Comparison of ENCODE assay signal across 10 cellular contexts in genomic region chr2:36371963-36372391, GRCh38. TPM values are rescaled to one million over a fixed set of nuclear protein-coding genes. Genes with fewer than 3 reads are reported as not detected.
DNase-seq lines count a peak whose midpoint lies in the region; ATAC-seq and TF ChIP-seq lines count a peak whose summit lies in the region.
"Had no signal": no experiment of that assay in that cellular context is flagged by ENCODE, and none has a peak within 500 bp of the region (broad histone marks: within the 10 kb centered on the region; RNA-seq: fewer than 3 reads in every experiment).

No MANE protein-coding gene starts in this region.

- H2BK5ac ChIP-seq in IMR-90 (ENCODE audit: low read depth, low read length, poor library complexity, severe bottlenecking) (peak overlapping the region; percentile 67), mesendoderm (ENCODE audit: low read length) (no peak overlapping the region)

- H4K91ac ChIP-seq in IMR-90 (ENCODE audit: insufficient read depth, low read depth, low read length) = peak overlapping the region; percentile 45

- peaks cover 6% of the 10 kb centered on the region for H3K36me3 ChIP-seq in IMR-90 (ENCODE audit: control insufficient read depth, insufficient read depth, low read length)
- no peaks in the 10 kb centered on the region for H3K36me3 ChIP-seq in mesendoderm (ENCODE audit: control insufficient read depth, insufficient read depth, low read length)
- H3K36me3 ChIP-seq in OCI-LY7 (ENCODE audit: insufficient read depth, low read length) = no peaks in the 10 kb centered on the region

- H3K9me1 ChIP-seq in IMR-90 (ENCODE audit: insufficient read depth, low read length) = peaks cover 41% of the 10 kb centered on the region

- intact Hi-C loops in IMR-90 (cut with micrococcal nuclease) (loop anchor here (5.0 kb wide), 1 partner anchor 115 kb away; no protein-coding TSS in a partner anchor), OCI-LY7 (cut with micrococcal nuclease; ENCODE audit: unreplicated experiment) (no loop called here)

- no CpG with 5 or more reads among the region's 2 CpGs for WGBS in IMR-90 (ENCODE audit: extremely low coverage in 2 of 2, insufficient read length in 1 of 2), 2 experiments
- WGBS in mesendoderm (ENCODE audit: extremely low coverage, insufficient coverage, low lambda C conversion rate) = no CpG with 5 or more reads among the region's 2 CpGs

- CTCF ChIA-PET in IMR-90 (lab: Yijun Ruan, JAX) = interaction anchor here (0.6 kb wide), 1 partner anchor 47 kb away, joined by 3 read pairs; no protein-coding TSS in a partner anchor
- CTCF ChIA-PET in OCI-LY7 (lab: Charles Lee; ENCODE audit: unreplicated experiment) = no interaction called here

- H4K20me1 ChIP-seq in IMR-90 (ENCODE audit: insufficient read depth, low read length) = peaks cover 92% of the 10 kb centered on the region
- H4K20me1 ChIP-seq in OCI-LY7 (ENCODE audit: insufficient read depth, low read length) = peaks cover 10% of the 10 kb centered on the region; the same call in 1 of the 2 replicates

- peak overlapping the region in 1 of 2 experiments; percentile 32; a peak in 2 of 4 replicates for H4K8ac ChIP-seq in IMR-90 (ENCODE audit: low read depth in 2 of 2, low read length in 2 of 2)
- H4K8ac ChIP-seq in mesendoderm (ENCODE audit: low read depth, low read length) = no peak overlapping the region

- H3K56ac ChIP-seq in IMR-90 (ENCODE audit: extremely low read depth, insufficient read depth, low read length) (peak overlapping the region; percentile 1; the same call in 1 of the 2 replicates), mesendoderm (ENCODE audit: low read length) (no peak overlapping the region)

- TF ChIP-seq POLR2A in IMR-90 (IDR thresholded peaks at IDR 0.05; ENCODE audit: low read depth, low read length) = no peak

- DNase-seq in ACHN (peak; percentile 95), IMR-90 (peak; percentile 84), coronary artery (ENCODE audit: low spot score) (no peak), mesendoderm (peak; percentile 94), NCI-H2081 treated with DMSO at 0.1 percent for 48 hours (lab: John Stamatoyannopoulos, UW) (no peak), NCI-H748 treated with DMSO at 0.1 percent for 48 hours (lab: John Stamatoyannopoulos, UW) (no peak), OCI-LY7 (ENCODE audit: low spot score) (no peak)
- DNase-seq: activated naive CD4-positive, alpha-beta T cell treated with Interleukin-2 at 50 U/mL for 16 hours; NCI-H2081 had no signal

- POLR2A ChIA-PET in IMR-90 (lab: Charles Lee; ENCODE audit: unreplicated experiment) (interaction anchor here (0.5 kb wide), 1 partner anchor 17 kb away, joined by 4 read pairs; the partner anchor contains the start of gene CRIM1), OCI-LY7 (lab: Charles Lee) (interaction anchor here (0.8 to 2.4 kb wide), 4 partner anchors 11 to 62 kb away, joined by 3 to 7 read pairs (median 3); no protein-coding TSS in a partner anchor)

- dilution Hi-C loops in IMR-90 (cut with HindIII; ENCODE audit: low sequenced_read_pairs, unreplicated experiment) = no loop called here

- H3K4me2 ChIP-seq in IMR-90 (ENCODE audit: low read depth, low read length) (peak overlapping the region; percentile 70; the same call in 1 of the 2 replicates), mesendoderm (ENCODE audit: low read length) (no peak overlapping the region), OCI-LY7 (ENCODE audit: low read length) (no peak overlapping the region)

- H2BK20ac ChIP-seq in IMR-90 (ENCODE audit: low read depth, low read length) = peak overlapping the region; percentile 66

- H3K18ac ChIP-seq in IMR-90 (ENCODE audit: low read depth, low read length) = peak overlapping the region; percentile 77; the same call in 1 of the 2 replicates
- H3K18ac ChIP-seq in mesendoderm (ENCODE audit: low read length) = no peak overlapping the region

- in situ Hi-C loops in ACHN (cut with HindIII; ENCODE audit: low pct_ligation_motif_present, low pct_unique_long_range_greater_than_20kb, low sequenced_read_pairs) = no loop called here
- in situ Hi-C loops in IMR-90 (cut with MboI; ENCODE audit: low sequenced_read_pairs) = no loop called here

- no peaks in the 10 kb centered on the region for H3K9me2 ChIP-seq in OCI-LY7 (ENCODE audit: insufficient read depth, low read length)

- H3K27me3 ChIP-seq in IMR-90 (ENCODE audit: control insufficient read depth, insufficient read depth, low read length) = no peaks in the 10 kb centered on the region
- H3K27me3 ChIP-seq in mesendoderm (ENCODE audit: insufficient read depth, low read length, poor library complexity) = no peaks in the 10 kb centered on the region

- TF ChIP-seq CTCF in IMR-90 (conservative IDR thresholded peaks at IDR 0.05; ENCODE audit: low read depth, low read length) (no peak), coronary artery (IDR thresholded peaks at IDR 0.05) (no peak), OCI-LY7 (conservative IDR thresholded peaks at IDR 0.05; ENCODE audit: low read length) (no peak)

- no peak overlapping the region for H2AK9ac ChIP-seq in IMR-90 (replicated peaks; ENCODE audit: low read depth, low read length, poor library complexity)

- no peak overlapping the region for H4K5ac ChIP-seq in IMR-90 (ENCODE audit: low read depth, low read length)
- H4K5ac ChIP-seq in mesendoderm (ENCODE audit: low read length) = no peak overlapping the region

- BruUV-seq in IMR-90 (replicated peaks; lab: Mats Ljungman, UMichigan) = no TSS peak
- no TSS peak for BruUV-seq in OCI-LY7 (replicated peaks; lab: Mats Ljungman, UMichigan)

- H2AK5ac ChIP-seq in IMR-90 (ENCODE audit: low read depth, low read length) (no peak overlapping the region), mesendoderm (ENCODE audit: low read length) (no peak overlapping the region)

- H3K9ac ChIP-seq in IMR-90 (ENCODE audit: low read depth, low read length) = no peak overlapping the region
- no peak overlapping the region for H3K9ac ChIP-seq in mesendoderm (ENCODE audit: low read length)

- H3K27ac ChIP-seq in IMR-90 (ENCODE audit: insufficient read depth, low read length) (no peak overlapping the region), coronary artery (peak overlapping the region; percentile 46 to 71), mesendoderm (ENCODE audit: low read depth, low read length) (peak overlapping the region; percentile 45), OCI-LY7 (ENCODE audit: low read depth, low read length, poor library complexity, severe bottlenecking) (no peak overlapping the region)

- H2AFZ ChIP-seq in IMR-90 (replicated peaks; ENCODE audit: low read length, poor library complexity) (no peak overlapping the region), OCI-LY7 (ENCODE audit: low read length) (no peak overlapping the region)

- H3K4me3 ChIP-seq in IMR-90 (ENCODE audit: insufficient read depth, low read depth, low read length) = no peak overlapping the region
- H3K4me3 ChIP-seq in coronary artery = peak overlapping the region; percentile 46
- H3K4me3 ChIP-seq in mesendoderm (ENCODE audit: low read length) = no peak overlapping the region
- no peak overlapping the region for H3K4me3 ChIP-seq in OCI-LY7 (ENCODE audit: low read depth, low read length, poor library complexity, severe bottlenecking)

- peak overlapping the region; percentile 76 for H2BK120ac ChIP-seq in IMR-90 (ENCODE audit: low read depth, low read length)
- H2BK120ac ChIP-seq in mesendoderm (ENCODE audit: low read depth, low read length) = peak overlapping the region; percentile 12

- no peaks in the 10 kb centered on the region for H3K9me3 ChIP-seq in IMR-90 (ENCODE audit: control insufficient read depth, insufficient read depth, low read length)
- no peaks in the 10 kb centered on the region for H3K9me3 ChIP-seq in OCI-LY7 (ENCODE audit: low read length)

- H3K4ac ChIP-seq in IMR-90 (ENCODE audit: low read depth, low read length) (peak overlapping the region; percentile 17; the same call in 1 of the 2 replicates), mesendoderm (ENCODE audit: low read depth, low read length) (no peak overlapping the region)

- H3K79me1 ChIP-seq in IMR-90 (ENCODE audit: low read depth in 1 of 2, low read length in 2 of 2) (peaks cover 0 to 65% of the 10 kb centered on the region in 2 experiments; a peak in 2 of 4 replicates), mesendoderm (ENCODE audit: low read length) (peaks cover 15% of the 10 kb centered on the region)

- no peak for TF ChIP-seq RAD21 in IMR-90 (IDR thresholded peaks at IDR 0.05; ENCODE audit: low read length)

- H2BK15ac ChIP-seq in IMR-90 (ENCODE audit: low read depth, low read length) = 0 out of 3 replicates have a peak overlapping the region, but pooled peaks have one; percentile 2
- H2BK15ac ChIP-seq in mesendoderm (replicated peaks; ENCODE audit: low read depth) = no peak overlapping the region

- peak overlapping the region; percentile 74 for H3K23ac ChIP-seq in IMR-90 (ENCODE audit: low read depth, low read length)
- no peak overlapping the region for H3K23ac ChIP-seq in mesendoderm (ENCODE audit: low read length)

- peaks cover 48% of the 10 kb centered on the region for H3K4me1 ChIP-seq in IMR-90 (ENCODE audit: control insufficient read depth, insufficient read depth, low read length)
- H3K4me1 ChIP-seq in mesendoderm (ENCODE audit: control insufficient read depth, low read depth, low read length) = peaks cover 53% of the 10 kb centered on the region
- peaks cover 2% of the 10 kb centered on the region for H3K4me1 ChIP-seq in OCI-LY7 (ENCODE audit: insufficient read depth, low read length, poor library complexity, severe bottlenecking)

- H3K14ac ChIP-seq in IMR-90 (replicated peaks; ENCODE audit: low read depth, low read length) = no peak overlapping the region; the same call in 1 of the 2 replicates

- H3K79me2 ChIP-seq in mesendoderm (ENCODE audit: control insufficient read depth, insufficient read depth, low read length) (peaks cover 76% of the 10 kb centered on the region), OCI-LY7 (ENCODE audit: insufficient read depth, low read depth, low read length) (0 out of 2 replicates have a peak, but pooled peaks cover 19% of the 10 kb centered on the region)

- ATAC-seq in IMR-90 (ENCODE audit: low read depth) (peak; percentile 30), GM19351 (IDR thresholded peaks at IDR 0.05; ENCODE audit: unreplicated experiment) (no peak)

TF ChIP-seq in IMR-90, 13 proteins besides CTCF, POLR2A, EP300 and RAD21 (continues in another document):
- TF ChIP-seq MXI1 (IDR thresholded peaks at IDR 0.05; ENCODE audit: borderline replicate concordance, low read depth, low read length) (no peak), SMC3 (IDR thresholded peaks at IDR 0.05; ENCODE audit: low read depth, low read length) (no peak; the same call in 1 of the 2 replicates)

RNA-seq across cellular contexts. Expression of gene CRIM1, which starts 16.4 kb away (rescaled TPM):
- total RNA-seq in IMR-90 (2012; rRNA removed) (436 and 490 TPM in 2 replicates), OCI-LY7 (2022) (43.6 and 47.4 TPM in 2 replicates)
- polyA plus RNA-seq in IMR-90 (2012; rRNA removed) = 285 and 316 TPM in 2 replicates
- polyA plus RNA-seq in IMR-90 (2012; cell fraction: cytosol; rRNA removed) = 203 and 263 TPM in 2 replicates
- polyA plus RNA-seq in IMR-90 (2012; cell fraction: nucleus; rRNA removed; ENCODE audit: low replicate concordance) = 109 and 133 TPM in 2 replicates
- 14.5 TPM for polyA plus RNA-seq in mesendoderm (2013, experiment 1 of 2)
- 14.5 TPM for polyA plus RNA-seq in mesendoderm (2013, experiment 2 of 2)
- total RNA-seq in OCI-LY7 (2014; rRNA removed; shearing (Covaris generic)) = 24.5 and 37.0 TPM in 2 replicates

Comparison
In these comparisons a context has a peak if more than half of its experiments do, and no peak if none do; other contexts are left out.
1. DNase-seq: peak in ACHN (single experiment), IMR-90 (single experiment) and mesendoderm (single experiment); none in coronary artery (single experiment), NCI-H2081 treated with DMSO at 0.1 percent for 48 hours (single experiment), NCI-H748 treated with DMSO at 0.1 percent for 48 hours (single experiment) and OCI-LY7 (single experiment).
2. H3K27ac ChIP-seq: peak in coronary artery (2 of 2) and mesendoderm (single experiment); none in IMR-90 (single experiment) and OCI-LY7 (single experiment).